21 cellular contexts compared by ENCODE assay signal in the genomic region with DNA sequence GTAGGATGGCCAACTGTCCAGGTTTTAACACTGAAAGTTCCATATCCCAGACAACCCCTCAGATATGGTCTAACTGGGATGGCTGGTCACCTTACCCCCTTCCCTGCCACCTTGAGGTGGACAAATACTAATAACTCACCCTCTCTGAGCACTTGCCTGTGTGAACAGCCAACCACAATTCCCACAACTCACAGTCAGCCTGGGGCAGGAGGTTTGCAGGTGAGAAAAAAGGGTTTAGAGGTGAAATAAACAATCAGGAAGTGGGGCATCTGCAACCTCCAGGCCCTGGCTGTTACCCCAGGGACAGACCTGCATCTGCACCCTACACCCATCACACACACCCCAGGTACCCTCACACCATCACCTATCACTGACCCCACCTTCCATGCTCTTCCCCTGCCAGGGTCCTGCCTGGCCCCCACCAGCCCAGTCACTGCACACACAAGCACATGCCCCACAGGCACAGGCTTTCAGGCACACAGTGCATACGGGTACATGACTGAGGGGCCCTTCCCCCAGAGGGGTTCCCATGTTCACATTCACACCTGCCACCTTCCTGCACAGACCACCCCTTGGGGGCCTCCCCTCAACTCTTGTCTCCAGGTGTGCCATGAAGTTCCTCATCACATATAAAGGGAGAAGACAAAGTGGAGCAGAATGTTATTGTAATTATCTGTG.
DNase-seq lines count a peak whose midpoint lies in the region; ATAC-seq and TF ChIP-seq lines count a peak whose summit lies in the region.
"Had no signal": no experiment of that assay in that cellular context is flagged by ENCODE, and none has a peak within 500 bp of the region (broad histone marks: within the 10 kb centered on the region; RNA-seq: fewer than 3 reads in every experiment).

No MANE protein-coding gene starts in this region.

- H3K4me3 Mint-ChIP-seq in CD8-positive, alpha-beta memory T cell, result peak overlapping the region in 5 of 7 donors; percentile 52 to 67 (median 56)
- H3K4me3 Mint-ChIP-seq in effector memory CD8-positive, alpha-beta T cell, result peak overlapping the region; percentile 55 to 63
- H3K4me3 Mint-ChIP-seq in naive thymus-derived CD4-positive, alpha-beta T cell, result peak overlapping the region in 1 of 10 donors; percentile 30
- no peak overlapping the region for H3K4me3 Mint-ChIP-seq in progenitor cell of endocrine pancreas (ENCODE audit: low read depth)
- H3K4me3 Mint-ChIP-seq in T-helper 17 cell, result no peak overlapping the region
- H3K4me3 Mint-ChIP-seq: CD4-positive, CD25-positive, alpha-beta regulatory T cell; IgD-negative memory B cell had no signal

- no peak overlapping the region for H3K4me3 ChIP-seq in CD8-positive, alpha-beta memory T cell (ENCODE audit: low read length)
- no peak overlapping the region for H3K4me3 ChIP-seq in naive thymus-derived CD4-positive, alpha-beta T cell (ENCODE audit: low read length)
- H3K4me3 ChIP-seq: HAP-1, Peyer's patch had no signal

- peak; percentile 84 for ATAC-seq in effector memory CD8-positive, alpha-beta T cell (replicated peaks)
- peak; percentile 37 for ATAC-seq in naive thymus-derived CD4-positive, alpha-beta T cell
- ATAC-seq in HG02840 (IDR thresholded peaks at IDR 0.05; ENCODE audit: low FRiP score, unreplicated experiment), result no peak
- no peak for ATAC-seq in T-helper 17 cell
- ATAC-seq in HG03520 (IDR thresholded peaks at IDR 0.05; ENCODE audit: unreplicated experiment), result no peak
- ATAC-seq in HG02870 (IDR thresholded peaks at IDR 0.05; ENCODE audit: unreplicated experiment), result no peak

- DNase-seq in CD8-positive, alpha-beta memory T cell, result peak in 1 of 5 donors; percentile 11
- peak in 2 of 3 experiments; percentile 12 to 20 for DNase-seq in effector memory CD8-positive, alpha-beta T cell
- no peak for DNase-seq in naive thymus-derived CD4-positive, alpha-beta T cell
- DNase-seq in progenitor cell of endocrine pancreas (ENCODE audit: low spot score, unreplicated experiment), result no peak
- DNase-seq in T-helper 17 cell, result no peak
- DNase-seq: Caco-2; CD4-positive, CD25-positive, alpha-beta regulatory T cell; DMS 273 treated with DMSO at 0.1 percent for 48 hours; DMS79 treated with DMSO at 0.1 percent for 48 hours; NCI-H1105; NCI-H146; NCI-H2029; NCI-H226; NCI-H524; NCI-H774 had no signal

- H3K4me1 ChIP-seq in CD8-positive, alpha-beta memory T cell (ENCODE audit: insufficient read depth, low read length), result peaks cover 9% of the 10 kb centered on the region
- peaks cover 0 to 7% of the 10 kb centered on the region in 2 donors for H3K4me1 ChIP-seq in naive thymus-derived CD4-positive, alpha-beta T cell (ENCODE audit: control insufficient read depth in 2 of 2, insufficient read depth in 2 of 2, low read length in 2 of 2)
- H3K4me1 ChIP-seq: Caco-2, HAP-1 had no signal

- H3K36me3 ChIP-seq in CD8-positive, alpha-beta memory T cell (ENCODE audit: insufficient read depth, low read length), result no peaks in the 10 kb centered on the region
- H3K36me3 ChIP-seq in naive thymus-derived CD4-positive, alpha-beta T cell (ENCODE audit: control insufficient read depth in 2 of 3, insufficient read depth in 3 of 3, low read length in 3 of 3), result no peaks in the 10 kb centered on the region
- H3K36me3 ChIP-seq: HAP-1, Peyer's patch had no signal

- H3K9me3 Mint-ChIP-seq in CD8-positive, alpha-beta memory T cell, result peaks cover 0 to 1% (median 0%) of the 10 kb centered on the region in 5 donors
- no peaks in the 10 kb centered on the region for H3K9me3 Mint-ChIP-seq in effector memory CD8-positive, alpha-beta T cell
- H3K9me3 Mint-ChIP-seq in naive thymus-derived CD4-positive, alpha-beta T cell, result peaks cover 0 to 13% (median 3%) of the 10 kb centered on the region in 11 donors
- peaks cover 4% of the 10 kb centered on the region for H3K9me3 Mint-ChIP-seq in progenitor cell of endocrine pancreas (ENCODE audit: low read depth)
- H3K9me3 Mint-ChIP-seq: IgD-negative memory B cell had no signal

- no peak overlapping the region for H3K27ac ChIP-seq in CD8-positive, alpha-beta memory T cell (ENCODE audit: low read depth, low read length)
- no peak overlapping the region for H3K27ac ChIP-seq in naive thymus-derived CD4-positive, alpha-beta T cell (ENCODE audit: low read depth, low read length)
- H3K27ac ChIP-seq: Peyer's patch had no signal

- H3K27me3 ChIP-seq in CD8-positive, alpha-beta memory T cell (ENCODE audit: insufficient read depth, low read length, poor library complexity, severe bottlenecking), result no peaks in the 10 kb centered on the region
- no peaks in the 10 kb centered on the region for H3K27me3 ChIP-seq in naive thymus-derived CD4-positive, alpha-beta T cell (ENCODE audit: control insufficient read depth in 2 of 2, insufficient read depth in 2 of 2, low read length in 2 of 2)
- H3K27me3 ChIP-seq: Peyer's patch had no signal

- intact Hi-C loops in naive thymus-derived CD4-positive, alpha-beta T cell (cut with micrococcal nuclease), result no loop called here

- POLR2A ChIA-PET in CD8-positive, alpha-beta memory T cell (lab: Charles Lee), result interaction anchor here (0.9 kb wide), 1 partner anchor 40 kb away, joined by 3 read pairs; no protein-coding TSS in a partner anchor
- POLR2A ChIA-PET in naive thymus-derived CD4-positive, alpha-beta T cell (lab: Charles Lee), result no interaction called here

- no peaks in the 10 kb centered on the region for H3K36me3 Mint-ChIP-seq in CD8-positive, alpha-beta memory T cell
- H3K36me3 Mint-ChIP-seq in effector memory CD8-positive, alpha-beta T cell (ENCODE audit: insufficient read depth), result peaks cover 2% of the 10 kb centered on the region
- peaks cover 0 to 4% (median 0%) of the 10 kb centered on the region in 5 donors for H3K36me3 Mint-ChIP-seq in naive thymus-derived CD4-positive, alpha-beta T cell
- H3K36me3 Mint-ChIP-seq in progenitor cell of endocrine pancreas (ENCODE audit: insufficient read depth) (no peaks in the 10 kb centered on the region), T-helper 17 cell (ENCODE audit: low read depth) (peaks cover 2% of the 10 kb centered on the region)
- H3K36me3 Mint-ChIP-seq: CD4-positive, CD25-positive, alpha-beta regulatory T cell had no signal

- H3K4me1 Mint-ChIP-seq in CD8-positive, alpha-beta memory T cell, result peaks cover 14 to 26% (median 23%) of the 10 kb centered on the region in 3 donors
- peaks cover 22 to 43% of the 10 kb centered on the region in 2 donors for H3K4me1 Mint-ChIP-seq in effector memory CD8-positive, alpha-beta T cell (ENCODE audit: low read depth in 2 of 2)
- H3K4me1 Mint-ChIP-seq in naive thymus-derived CD4-positive, alpha-beta T cell, result peaks cover 0 to 6% (median 0%) of the 10 kb centered on the region in 7 donors
- peaks cover 7% of the 10 kb centered on the region for H3K4me1 Mint-ChIP-seq in progenitor cell of endocrine pancreas (ENCODE audit: low read depth)
- peaks cover 2% of the 10 kb centered on the region for H3K4me1 Mint-ChIP-seq in T-helper 17 cell
- H3K4me1 Mint-ChIP-seq: IgD-negative memory B cell had no signal

- H3K27me3 Mint-ChIP-seq in CD8-positive, alpha-beta memory T cell, result peaks cover 2 to 27% of the 10 kb centered on the region in 2 donors
- H3K27me3 Mint-ChIP-seq in effector memory CD8-positive, alpha-beta T cell, result peaks cover 9 to 19% of the 10 kb centered on the region in 2 donors
- peaks cover 0 to 37% (median 9%) of the 10 kb centered on the region in 5 donors for H3K27me3 Mint-ChIP-seq in naive thymus-derived CD4-positive, alpha-beta T cell
- H3K27me3 Mint-ChIP-seq in progenitor cell of endocrine pancreas, result no peaks in the 10 kb centered on the region
- H3K27me3 Mint-ChIP-seq in T-helper 17 cell, result peaks cover 36% of the 10 kb centered on the region
- H3K27me3 Mint-ChIP-seq: CD4-positive, CD25-positive, alpha-beta regulatory T cell; IgD-negative memory B cell had no signal

- TF ChIP-seq CTCF in progenitor cell of endocrine pancreas (IDR thresholded peaks at IDR 0.05; ENCODE audit: unreplicated experiment), result no peak

- peak overlapping the region in 5 of 8 donors; percentile 7 to 84 (median 16) for H3K27ac Mint-ChIP-seq in CD8-positive, alpha-beta memory T cell
- H3K27ac Mint-ChIP-seq in effector memory CD8-positive, alpha-beta T cell, result peak overlapping the region in 1 of 2 donors; percentile 47
- H3K27ac Mint-ChIP-seq in naive thymus-derived CD4-positive, alpha-beta T cell, result no peak overlapping the region
- H3K27ac Mint-ChIP-seq in progenitor cell of endocrine pancreas (peak overlapping the region; percentile 34), T-helper 17 cell (no peak overlapping the region)

- no peaks in the 10 kb centered on the region for H3K9me3 ChIP-seq in CD8-positive, alpha-beta memory T cell (ENCODE audit: low read length)
- peaks cover 0 to 10% (median 0%) of the 10 kb centered on the region in 3 experiments for H3K9me3 ChIP-seq in naive thymus-derived CD4-positive, alpha-beta T cell (ENCODE audit: control insufficient read depth in 2 of 3, low read length in 3 of 3)
- no peaks in the 10 kb centered on the region for H3K9me3 ChIP-seq in T-helper 17 cell (ENCODE audit: control insufficient read depth, low read length, poor library complexity, severe bottlenecking)
- H3K9me3 ChIP-seq: Caco-2, HAP-1 had no signal

- CTCF ChIA-PET in CD8-positive, alpha-beta memory T cell (lab: Charles Lee), result no interaction called here
- CTCF ChIA-PET in naive thymus-derived CD4-positive, alpha-beta T cell (lab: Charles Lee), result no interaction called here

Comparison
In these comparisons a context has a peak if more than half of its experiments do, and no peak if none do; other contexts are left out.
1. DNase-seq: peak in effector memory CD8-positive, alpha-beta T cell (2 of 3); none in naive thymus-derived CD4-positive, alpha-beta T cell (0 of 9), progenitor cell of endocrine pancreas (single experiment) and T-helper 17 cell (0 of 3).
2. H3K27ac Mint-ChIP-seq: peak in CD8-positive, alpha-beta memory T cell (5 of 8) and progenitor cell of endocrine pancreas (single experiment); none in naive thymus-derived CD4-positive, alpha-beta T cell (0 of 9) and T-helper 17 cell (single experiment).
3. H3K4me3 Mint-ChIP-seq: peak in CD8-positive, alpha-beta memory T cell (5 of 7) and effector memory CD8-positive, alpha-beta T cell (2 of 2); none in progenitor cell of endocrine pancreas (single experiment) and T-helper 17 cell (single experiment).
4. ATAC-seq: peak in effector memory CD8-positive, alpha-beta T cell (single experiment) and naive thymus-derived CD4-positive, alpha-beta T cell (single experiment); none in HG02840 (single experiment), T-helper 17 cell (single experiment), HG03520 (single experiment) and HG02870 (single experiment).